Comparison of ENCODE assay signal across 17 cellular contexts in genomic region chr9:134225186-134225585, GRCh38.
DNase-seq lines count a peak whose midpoint lies in the region; ATAC-seq and TF ChIP-seq lines count a peak whose summit lies in the region.
"Had no signal": no experiment of that assay in that cellular context is flagged by ENCODE, and none has a peak within 500 bp of the region (broad histone marks: within the 10 kb centered on the region; RNA-seq: fewer than 3 reads in every experiment).

No MANE protein-coding gene starts in this region.

- TF ChIP-seq CTCF in right atrium auricular region (IDR thresholded peaks at IDR 0.05) (no peak), mucosa of descending colon (IDR thresholded peaks at IDR 0.05) (no peak), spleen (IDR thresholded peaks at IDR 0.05 in 8 of 11, conservative IDR thresholded peaks at IDR 0.05 in 3 of 11) (no peak), prostate gland (IDR thresholded peaks at IDR 0.05) (no peak), esophagus squamous epithelium (IDR thresholded peaks at IDR 0.05) (no peak)

- no peaks in the 10 kb centered on the region for H3K4me1 Mint-ChIP-seq in CD8-positive, alpha-beta memory T cell

- H3K36me3 ChIP-seq in right atrium auricular region (no peaks in the 10 kb centered on the region), mucosa of descending colon (ENCODE audit: low read depth) (no peaks in the 10 kb centered on the region), spleen (no peaks in the 10 kb centered on the region), prostate gland (no peaks in the 10 kb centered on the region), esophagus squamous epithelium (no peaks in the 10 kb centered on the region)
- no peaks in the 10 kb centered on the region for H3K36me3 ChIP-seq in CD8-positive, alpha-beta memory T cell (ENCODE audit: insufficient read depth, low read length)
- H3K36me3 ChIP-seq: MG63 had no signal

- H3K9me3 Mint-ChIP-seq in CD8-positive, alpha-beta memory T cell, result no peaks in the 10 kb centered on the region

- CTCF ChIA-PET in CD8-positive, alpha-beta memory T cell (lab: Charles Lee), result no interaction called here

- H3K27me3 Mint-ChIP-seq in CD8-positive, alpha-beta memory T cell, result peaks cover 4 to 6% of the 10 kb centered on the region in 2 donors

- no peak overlapping the region for H3K4me3 Mint-ChIP-seq in CD8-positive, alpha-beta memory T cell

- ATAC-seq in Right ventricle myocardium inferior, result no peak
- peak; percentile 20 for ATAC-seq in mucosa of descending colon

- H3K36me3 Mint-ChIP-seq in CD8-positive, alpha-beta memory T cell, result no peaks in the 10 kb centered on the region

- WGBS in spleen, 5 donors, result 79 to 92% (median 89%) methylated on average over 4 to 8 of the region's 8 CpGs
- 78% methylated on average over 7 of the region's 8 CpGs for WGBS in prostate gland
- WGBS in esophagus squamous epithelium, 2 donors, result no CpG with 5 or more reads among the region's 8 CpGs

- POLR2A ChIA-PET in CD8-positive, alpha-beta memory T cell (lab: Charles Lee), result no interaction called here

- DNase-seq in Right ventricle myocardium inferior (ENCODE audit: missing footprints) (peak; percentile 47), right atrium auricular region (ENCODE audit: low spot score) (no peak), RPMI8226 (peak; percentile 83), mucosa of descending colon (peak in 1 of 3 donors; percentile 35), spleen (peak; percentile 54), prostate gland (ENCODE audit: low spot score) (no peak), esophagus squamous epithelium (lab: John Stamatoyannopoulos, UW) (no peak)
- DNase-seq in CD8-positive, alpha-beta memory T cell, result no peak
- DNase-seq: DND-41, GDM1, GOT3, MG63, NCI-H1105, NCI-H1694 treated with DMSO at 0.1 percent for 48 hours, NCI-H345, NCI-H774, SHP77 had no signal

- peak overlapping the region in 2 of 8 donors; percentile 2 to 23 for H3K27ac Mint-ChIP-seq in CD8-positive, alpha-beta memory T cell

- no peaks in the 10 kb centered on the region for H3K27me3 ChIP-seq in right atrium auricular region
- peaks cover 0 to 24% (median 0%) of the 10 kb centered on the region in 7 donors for H3K27me3 ChIP-seq in spleen (replicated peaks in 1 of 7)
- no peaks in the 10 kb centered on the region for H3K27me3 ChIP-seq in CD8-positive, alpha-beta memory T cell (ENCODE audit: insufficient read depth, low read length, poor library complexity, severe bottlenecking)
- no peaks in the 10 kb centered on the region for H3K27me3 ChIP-seq in prostate gland (replicated peaks; ENCODE audit: insufficient read depth)
- peaks cover 0 to 33% (median 0%) of the 10 kb centered on the region in 4 donors for H3K27me3 ChIP-seq in esophagus squamous epithelium
- H3K27me3 ChIP-seq: MG63 had no signal

- TF ChIP-seq POLR2A in spleen (IDR thresholded peaks at IDR 0.05) (no peak), prostate gland (IDR thresholded peaks at IDR 0.05) (no peak), esophagus squamous epithelium (IDR thresholded peaks at IDR 0.05) (no peak)

- H3K27ac ChIP-seq in right atrium auricular region (no peak overlapping the region), spleen (peak overlapping the region in 2 of 8 donors; percentile 62 to 64), prostate gland (no peak overlapping the region), esophagus squamous epithelium (no peak overlapping the region)
- no peak overlapping the region for H3K27ac ChIP-seq in CD8-positive, alpha-beta memory T cell (ENCODE audit: low read depth, low read length)

- H3K4me3 ChIP-seq in right atrium auricular region (no peak overlapping the region), mucosa of descending colon (no peak overlapping the region), spleen (no peak overlapping the region), prostate gland (no peak overlapping the region), esophagus squamous epithelium (no peak overlapping the region)
- H3K4me3 ChIP-seq in CD8-positive, alpha-beta memory T cell (ENCODE audit: low read length), result no peak overlapping the region
- H3K4me3 ChIP-seq: MG63 had no signal

- intact Hi-C loops in Right ventricle myocardium inferior (cut with DNase I), result no loop called here
- intact Hi-C loops in mucosa of descending colon (cut with DNase I, micrococcal nuclease), result no loop called here
- intact Hi-C loops in spleen (cut with DNase I; ENCODE audit: low total_unique reads), result no loop called here
- intact Hi-C loops in prostate gland (cut with DNase I), result loop anchor here (5.0 kb wide), 2 partner anchors 53 to 102 kb away; partner anchors contain the start of gene RXRA
- intact Hi-C loops in esophagus squamous epithelium (cut with DNase I), result no loop called here

- H3K9me3 ChIP-seq in right atrium auricular region (no peaks in the 10 kb centered on the region), mucosa of descending colon (no peaks in the 10 kb centered on the region), spleen (no peaks in the 10 kb centered on the region), prostate gland (no peaks in the 10 kb centered on the region), esophagus squamous epithelium (no peaks in the 10 kb centered on the region)
- no peaks in the 10 kb centered on the region for H3K9me3 ChIP-seq in CD8-positive, alpha-beta memory T cell (ENCODE audit: low read length)
- H3K9me3 ChIP-seq: MG63 had no signal

- H3K4me1 ChIP-seq in right atrium auricular region (peaks cover 0 to under 1% of the 10 kb centered on the region in 2 donors), mucosa of descending colon (ENCODE audit: low read depth) (peaks cover 14% of the 10 kb centered on the region), spleen (peaks cover 2 to 68% (median 24%) of the 10 kb centered on the region in 6 donors), prostate gland (replicated peaks) (peaks cover 6% of the 10 kb centered on the region), esophagus squamous epithelium (peaks cover 2 to 21% (median 4%) of the 10 kb centered on the region in 3 donors)
- no peaks in the 10 kb centered on the region for H3K4me1 ChIP-seq in CD8-positive, alpha-beta memory T cell (ENCODE audit: insufficient read depth, low read length)

Comparison
In these comparisons a context has a peak if more than half of its experiments do, and no peak if none do; other contexts are left out.
1. DNase-seq: peak in Right ventricle myocardium inferior (single experiment), RPMI8226 (single experiment) and spleen (single experiment); none in right atrium auricular region (single experiment), CD8-positive, alpha-beta memory T cell (0 of 5), prostate gland (single experiment) and esophagus squamous epithelium (single experiment).